Comparison of ENCODE assay signal across 19 cellular contexts in the genomic region with DNA sequence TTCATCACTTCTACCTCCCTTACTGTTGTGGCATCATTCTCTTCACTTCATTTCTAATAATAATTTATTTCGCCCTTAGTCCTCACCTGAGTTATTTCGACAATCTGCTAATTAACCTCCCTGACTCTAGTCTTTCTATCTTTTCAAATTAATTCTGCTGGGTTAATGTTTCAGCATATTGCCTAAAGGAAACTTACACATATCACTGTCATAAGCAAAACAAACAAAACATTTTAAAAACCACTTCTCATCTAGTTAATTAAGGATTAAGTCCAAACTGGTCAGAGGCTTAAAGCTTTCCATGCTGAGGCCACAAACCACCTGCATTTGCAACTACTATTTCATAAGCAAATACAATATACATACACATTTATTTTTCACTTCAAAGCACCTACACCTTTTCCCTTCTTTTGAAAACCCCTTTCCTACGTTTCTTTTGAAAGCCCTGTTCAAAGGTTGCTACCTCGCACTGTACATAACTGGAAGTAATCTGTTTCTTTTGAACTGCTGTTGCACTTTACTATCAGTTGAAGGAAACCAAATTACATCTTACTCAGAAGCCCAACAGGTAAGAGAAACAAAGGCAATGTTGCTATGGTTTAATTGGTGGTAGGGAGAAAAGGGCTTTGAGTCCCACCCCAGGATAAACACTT.
"Had no signal": no experiment of that assay in that cellular context is flagged by ENCODE, and none has a peak within 500 bp of the region (broad histone marks: within the 10 kb centered on the region; RNA-seq: fewer than 3 reads in every experiment).

No MANE protein-coding gene starts in this region.

- H3K27me3 Mint-ChIP-seq: dendritic cell treated with granulocyte-macrophage colony-stimulating factor and Interleukin-4, amounts not matched to agents 40 ng/mL and 50 ng/mL, for 4 days; naive B cell; progenitor cell of endocrine pancreas; stimulated activated memory B cell treated with anti-CD40 and anti-IgM and Interleukin-4, amounts not matched to agents 10 μg/mL and 1 μg/mL and 100 μg/mL, for 72 hours; stimulated activated naive CD8-positive, alpha-beta T cell treated with anti-CD3 and anti-CD28 coated beads, Interleukin-15, Interleukin-2, amounts not matched to agents 100 ng/mL and 50 ng/mL, for 24 hours had no signal

- H3K9me3 ChIP-seq: heart left ventricle, pancreas, tibial artery, upper lobe of left lung, uterus had no signal

- H3K36me3 ChIP-seq: pancreas, tibial artery, uterus had no signal

- DNase-seq: foreskin melanocyte; heart left ventricle; hippocampal formation; kidney glomerular epithelial cell; mesendoderm; naive B cell; occipital lobe; pancreas; right cardiac atrium; stimulated activated CD4-positive, alpha-beta T cell treated with anti-CD3 and anti-CD28 coated beads, Interleukin-4, amount 100 ng/mL, for 1 hour; stimulated activated CD8-positive, alpha-beta memory T cell treated with anti-CD3 and anti-CD28 coated beads, Interleukin-4, amount 100 ng/mL, for 48 hours; tibial artery; upper lobe of left lung; uterus had no signal

- H3K27ac Mint-ChIP-seq: dendritic cell treated with granulocyte-macrophage colony-stimulating factor and Interleukin-4, amounts not matched to agents 40 ng/mL and 50 ng/mL, for 4 days; nephron; progenitor cell of endocrine pancreas; stimulated activated memory B cell treated with anti-CD40 and anti-IgM and Interleukin-4, amounts not matched to agents 10 μg/mL and 1 μg/mL and 100 μg/mL, for 72 hours; stimulated activated naive CD8-positive, alpha-beta T cell treated with anti-CD3 and anti-CD28 coated beads, Interleukin-15, Interleukin-2, amounts not matched to agents 100 ng/mL and 50 ng/mL, for 24 hours had no signal

- FAIRE-seq: pancreas had no signal

- H3K4me1 Mint-ChIP-seq: nephron had no signal

- ATAC-seq: heart left ventricle; pancreas; right cardiac atrium; stimulated activated memory B cell treated with anti-CD40 and anti-IgM and Interleukin-4, amounts not matched to agents 10 μg/mL and 1 μg/mL and 100 μg/mL, for 72 hours had no signal

- H3K9me3 Mint-ChIP-seq: dendritic cell treated with granulocyte-macrophage colony-stimulating factor and Interleukin-4, amounts not matched to agents 40 ng/mL and 50 ng/mL, for 4 days; naive B cell; nephron; stimulated activated memory B cell treated with anti-CD40 and anti-IgM and Interleukin-4, amounts not matched to agents 10 μg/mL and 1 μg/mL and 100 μg/mL, for 72 hours; stimulated activated naive CD8-positive, alpha-beta T cell treated with anti-CD3 and anti-CD28 coated beads, Interleukin-15, Interleukin-2, amounts not matched to agents 100 ng/mL and 50 ng/mL, for 24 hours had no signal

- H3K4me3 ChIP-seq: heart left ventricle, pancreas, tibial artery, upper lobe of left lung, uterus had no signal

- H3K27ac ChIP-seq: heart left ventricle, pancreas, tibial artery, upper lobe of left lung, uterus had no signal

- H3K4me3 Mint-ChIP-seq: dendritic cell treated with granulocyte-macrophage colony-stimulating factor and Interleukin-4, amounts not matched to agents 40 ng/mL and 50 ng/mL, for 4 days; naive B cell; nephron; stimulated activated memory B cell treated with anti-CD40 and anti-IgM and Interleukin-4, amounts not matched to agents 10 μg/mL and 1 μg/mL and 100 μg/mL, for 72 hours; stimulated activated naive CD8-positive, alpha-beta T cell treated with anti-CD3 and anti-CD28 coated beads, Interleukin-15, Interleukin-2, amounts not matched to agents 100 ng/mL and 50 ng/mL, for 24 hours had no signal

- H3K27me3 ChIP-seq: heart left ventricle, pancreas, tibial artery, upper lobe of left lung, uterus had no signal
